In genomic region chr7:71235263-71235662, GRCh38 we compare ENCODE assay signal across 24 cellular contexts.
"Had no signal": no experiment of that assay in that cellular context is flagged by ENCODE, and none has a peak within 500 bp of the region (broad histone marks: within the 10 kb centered on the region; RNA-seq: fewer than 3 reads in every experiment).

No MANE protein-coding gene starts in this region.

- H3K36me3 ChIP-seq: brain microvascular endothelial cell, cardiac muscle cell, WERI-Rb-1 had no signal

- H3K4me3 ChIP-seq: cardiac muscle cell had no signal

- H3K4me3 Mint-ChIP-seq: activated CD8-positive, alpha-beta T cell treated with anti-CD3 and anti-CD28 coated beads for 36 hours; activated naive CD4-positive, alpha-beta T cell treated with anti-CD3 and anti-CD28 coated beads, Interleukin-2, amount 10 ng/mL, durations not matched to agents 7 days and 5 days; activated naive CD8-positive, alpha-beta T cell treated with anti-CD3 and anti-CD28 coated beads for 36 hours; activated T-cell treated with anti-CD3 and anti-CD28 coated beads, Interleukin-2, amount 50 U/mL, for 72 hours; IgD-negative memory B cell had no signal

- H3K4me1 Mint-ChIP-seq: activated naive CD4-positive, alpha-beta T cell treated with anti-CD3 and anti-CD28 coated beads, Interleukin-2, amount 10 ng/mL, durations not matched to agents 7 days and 5 days; activated naive CD8-positive, alpha-beta T cell treated with anti-CD3 and anti-CD28 coated beads for 36 hours; IgD-negative memory B cell had no signal

- H3K27me3 ChIP-seq: brain microvascular endothelial cell, cardiac muscle cell had no signal

- H3K9ac ChIP-seq: SK-N-SH had no signal

- H3K36me3 Mint-ChIP-seq: activated naive CD4-positive, alpha-beta T cell treated with anti-CD3 and anti-CD28 coated beads, Interleukin-2, amount 10 ng/mL, durations not matched to agents 7 days and 5 days; activated naive CD8-positive, alpha-beta T cell treated with anti-CD3 and anti-CD28 coated beads for 36 hours; IgD-negative memory B cell had no signal

- H3K27ac Mint-ChIP-seq: activated CD8-positive, alpha-beta T cell treated with anti-CD3 and anti-CD28 coated beads for 36 hours; activated naive CD4-positive, alpha-beta T cell treated with anti-CD3 and anti-CD28 coated beads, Interleukin-2, amount 10 ng/mL, durations not matched to agents 7 days and 5 days; activated naive CD8-positive, alpha-beta T cell treated with anti-CD3 and anti-CD28 coated beads for 36 hours; activated T-cell treated with anti-CD3 and anti-CD28 coated beads, Interleukin-2, amount 50 U/mL, for 72 hours; activated T-helper 2 cell treated with anti-CD3 and anti-CD28 coated beads, Interferon-gamma antibody, Interleukin-2, Interleukin-4, amounts not matched to agents 10 μg/mL and 5 μg/mL and 100 μg/mL, durations not matched to agents 14 hours and 24 hours and 36 hours; IgD-negative memory B cell had no signal

- H3K27me3 Mint-ChIP-seq: activated CD8-positive, alpha-beta T cell treated with anti-CD3 and anti-CD28 coated beads for 36 hours; activated naive CD4-positive, alpha-beta T cell treated with anti-CD3 and anti-CD28 coated beads, Interleukin-2, amount 10 ng/mL, durations not matched to agents 7 days and 5 days; activated naive CD8-positive, alpha-beta T cell treated with anti-CD3 and anti-CD28 coated beads for 36 hours; IgD-negative memory B cell had no signal

- DNase-seq: activated CD4-positive, alpha-beta T cell treated with anti-CD3 and anti-CD28 coated beads for 4 hours; activated CD8-positive, alpha-beta memory T cell treated with anti-CD3 and anti-CD28 coated beads, Interleukin-2, amount 50 U/mL, for 4 hours; activated CD8-positive, alpha-beta T cell treated with anti-CD3 and anti-CD28 coated beads for 36 hours; activated gamma-delta T cell treated with Interleukin-2 at 50 U/mL for 16 hours; activated naive CD4-positive, alpha-beta T cell treated with anti-CD3 and anti-CD28 coated beads, Interleukin-2, amount 10 ng/mL, durations not matched to agents 7 days and 5 days; activated naive CD8-positive, alpha-beta T cell treated with anti-CD3 and anti-CD28 coated beads for 36 hours; activated T-cell treated with anti-CD3 and anti-CD28 coated beads, Interleukin-2, amount 50 U/mL, for 72 hours; brain microvascular endothelial cell; KG1; NCI-H1048; NCI-H146; NCI-H1930; NCI-H2227 treated with DMSO at 0.1 percent for 48 hours; NCI-H446 treated with DMSO at 0.1 percent for 48 hours; NCI-H524 treated with DMSO at 0.1 percent for 48 hours; NCI-H748 treated with DMSO at 0.1 percent for 48 hours; NK-92 treated with Interleukin-12 subunit alpha and Interleukin-12 subunit beta, amount 100 ng/mL, for 24 hours; OCI-M1; SK-N-SH; T-helper 1 cell; WERI-Rb-1 had no signal

- H3K27ac ChIP-seq: brain microvascular endothelial cell, cardiac muscle cell, WERI-Rb-1 had no signal
